16 cellular contexts compared by ENCODE assay signal in the genomic region with DNA sequence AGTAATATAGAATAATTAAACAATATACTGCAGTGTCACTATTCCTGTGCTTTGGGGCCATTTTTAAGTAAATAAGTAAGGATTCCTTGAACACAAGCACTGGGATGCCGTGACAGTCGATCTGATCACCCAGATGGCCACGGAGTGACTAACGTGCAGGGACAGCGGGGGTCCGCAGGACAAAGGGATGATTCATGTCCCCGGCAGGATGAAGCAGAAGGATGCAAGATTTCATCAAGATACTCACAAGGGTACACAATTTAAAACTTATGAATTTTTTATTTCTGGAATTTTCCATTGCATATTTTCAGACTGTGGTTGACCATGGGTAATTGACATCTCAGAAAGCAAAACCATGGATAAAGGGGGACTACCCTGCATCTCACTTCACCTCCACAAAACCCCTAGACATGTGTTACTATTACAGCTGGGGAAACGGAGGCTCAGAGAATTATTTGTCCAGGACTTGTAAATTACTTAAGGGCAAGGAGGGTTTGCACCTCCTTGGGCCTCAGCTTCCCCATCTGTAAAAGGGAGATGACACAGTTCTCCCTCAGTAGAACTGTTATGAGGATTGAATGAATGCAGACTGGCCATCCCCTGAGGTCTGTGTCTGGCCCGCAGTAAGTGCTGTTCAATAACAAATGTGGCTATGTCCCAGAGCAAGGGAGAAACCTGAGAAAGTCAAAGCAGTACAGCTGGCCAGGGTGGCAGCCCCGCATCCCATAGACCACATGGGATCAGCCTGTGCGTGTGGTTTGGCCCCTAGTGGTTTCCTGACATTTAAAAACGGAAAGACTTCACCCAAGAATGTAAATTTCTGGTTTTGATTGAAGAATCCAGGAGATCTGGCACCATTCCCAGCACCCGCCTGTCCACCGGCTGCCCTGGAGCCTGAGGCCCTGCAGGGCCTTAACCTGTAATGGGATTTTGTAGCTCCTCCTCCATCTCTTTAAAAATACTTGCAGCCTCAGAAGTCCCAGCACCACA.
DNase-seq lines count a peak whose midpoint lies in the region; ATAC-seq and TF ChIP-seq lines count a peak whose summit lies in the region.
"Had no signal": no experiment of that assay in that cellular context is flagged by ENCODE, and none has a peak within 500 bp of the region (broad histone marks: within the 10 kb centered on the region; RNA-seq: fewer than 3 reads in every experiment).

No MANE protein-coding gene starts in this region.

- H3K36me3 ChIP-seq in RWPE2 (ENCODE audit: low read depth) (no peaks in the 10 kb centered on the region), MM.1S (replicated peaks; ENCODE audit: insufficient read depth, low read length) (no peaks in the 10 kb centered on the region)
- H3K36me3 ChIP-seq: spleen, transverse colon had no signal

- H3K27me3 ChIP-seq in RWPE2 (ENCODE audit: insufficient read depth, poor library complexity, severe bottlenecking) (no peaks in the 10 kb centered on the region), MM.1S (replicated peaks; ENCODE audit: insufficient read depth, low read length) (no peaks in the 10 kb centered on the region)

- H4K20me1 ChIP-seq in MM.1S (ENCODE audit: insufficient read depth, low read length), result no peaks in the 10 kb centered on the region

- H3K9me2 ChIP-seq in MM.1S (replicated peaks; ENCODE audit: insufficient read depth, low read length), result no peaks in the 10 kb centered on the region

- intact Hi-C loops in lower leg skin (cut with DNase I; ENCODE audit: low total_unique reads), result no loop called here

- ATAC-seq in RWPE2 (ENCODE audit: low read depth) (peak; percentile 80), HG03135 (IDR thresholded peaks at IDR 0.05; ENCODE audit: unreplicated experiment) (no peak)
- ATAC-seq: naive thymus-derived CD8-positive, alpha-beta T cell had no signal

- H2AFZ ChIP-seq in MM.1S (ENCODE audit: low read length), result no peak overlapping the region

- H3F3A ChIP-seq in MM.1S (ENCODE audit: insufficient read depth, low read length), result no peaks in the 10 kb centered on the region

- H3K4me2 ChIP-seq in MM.1S (ENCODE audit: low read depth, low read length), result no peak overlapping the region

- no peak overlapping the region for H3K9ac ChIP-seq in MM.1S (ENCODE audit: low read length)

- no peak for TF ChIP-seq CTCF in RWPE2 (IDR thresholded peaks at IDR 0.05; ENCODE audit: poor library complexity, severe bottlenecking)
- TF ChIP-seq CTCF in foreskin fibroblast (IDR thresholded peaks at IDR 0.05; ENCODE audit: low read depth, low read length), result no peak
- no peak for TF ChIP-seq CTCF in MM.1S (IDR thresholded peaks at IDR 0.05; ENCODE audit: low read length)
- no peak for TF ChIP-seq CTCF in lower leg skin (IDR thresholded peaks at IDR 0.05)

- H3K4me1 ChIP-seq in RWPE2 (ENCODE audit: insufficient read depth, poor library complexity, severe bottlenecking) (peaks cover 8% of the 10 kb centered on the region), MM.1S (ENCODE audit: low read length) (no peaks in the 10 kb centered on the region)
- H3K4me1 ChIP-seq: spleen, transverse colon had no signal

- no peak for TF ChIP-seq POLR2A in lower leg skin (IDR thresholded peaks at IDR 0.05)

- H3K27ac ChIP-seq in RWPE2 (ENCODE audit: poor library complexity, severe bottlenecking) (no peak overlapping the region), MM.1S (ENCODE audit: low read length) (no peak overlapping the region)
- H3K27ac ChIP-seq: spleen, transverse colon had no signal

- no peaks in the 10 kb centered on the region for H3K9me3 ChIP-seq in RWPE2 (ENCODE audit: severe bottlenecking)
- H3K9me3 ChIP-seq in MM.1S (replicated peaks; ENCODE audit: insufficient read depth, low read length), result no peaks in the 10 kb centered on the region
- H3K9me3 ChIP-seq: transverse colon had no signal

- H3K4me3 ChIP-seq in RWPE2 (ENCODE audit: severe bottlenecking), result no peak overlapping the region
- no peak overlapping the region for H3K4me3 ChIP-seq in foreskin fibroblast (ENCODE audit: low read depth in 1 of 2, low read length in 2 of 2)
- no peak overlapping the region for H3K4me3 ChIP-seq in MM.1S (ENCODE audit: low read length)
- H3K4me3 ChIP-seq in lower leg skin (ENCODE audit: low read depth, poor library complexity, severe bottlenecking), result no peak overlapping the region
- H3K4me3 ChIP-seq: spleen, transverse colon had no signal

- DNase-seq in A172 (ENCODE audit: low spot score) (peak; percentile 91), H4 (ENCODE audit: low spot score) (peak; percentile 94), RWPE2 (ENCODE audit: low spot score) (peak; percentile 86), foreskin fibroblast (peak; percentile 69 to 80), MM.1S (no peak), lower leg skin (ENCODE audit: low spot score in 2 of 2) (no peak), cerebellar nuclear complex (lab: John Stamatoyannopoulos, UW) (no peak)
- DNase-seq: activated CD4-positive, alpha-beta T cell treated with anti-CD3 and anti-CD28 coated beads, Interleukin-2, amount 50 U/mL, for 4 hours; AML-193; kidney glomerular epithelial cell; naive thymus-derived CD8-positive, alpha-beta T cell; NCI-H1105 treated with DMSO at 0.1 percent for 48 hours; NCI-H748 treated with DMSO at 0.1 percent for 48 hours; spleen; transverse colon had no signal

- no peaks in the 10 kb centered on the region for H3K79me2 ChIP-seq in MM.1S (ENCODE audit: low read length)

- 45 to 56% methylated on average over 14 of the region's 14 CpGs for WGBS in lower leg skin, 2 donors

Comparison
In these comparisons a context has a peak if more than half of its experiments do, and no peak if none do; other contexts are left out.
1. DNase-seq: peak in A172 (single experiment), H4 (single experiment), RWPE2 (single experiment) and foreskin fibroblast (2 of 2); none in MM.1S (single experiment), lower leg skin (0 of 2) and cerebellar nuclear complex (0 of 2).